ENCODE assay signal across 8 cellular contexts in the genomic region with DNA sequence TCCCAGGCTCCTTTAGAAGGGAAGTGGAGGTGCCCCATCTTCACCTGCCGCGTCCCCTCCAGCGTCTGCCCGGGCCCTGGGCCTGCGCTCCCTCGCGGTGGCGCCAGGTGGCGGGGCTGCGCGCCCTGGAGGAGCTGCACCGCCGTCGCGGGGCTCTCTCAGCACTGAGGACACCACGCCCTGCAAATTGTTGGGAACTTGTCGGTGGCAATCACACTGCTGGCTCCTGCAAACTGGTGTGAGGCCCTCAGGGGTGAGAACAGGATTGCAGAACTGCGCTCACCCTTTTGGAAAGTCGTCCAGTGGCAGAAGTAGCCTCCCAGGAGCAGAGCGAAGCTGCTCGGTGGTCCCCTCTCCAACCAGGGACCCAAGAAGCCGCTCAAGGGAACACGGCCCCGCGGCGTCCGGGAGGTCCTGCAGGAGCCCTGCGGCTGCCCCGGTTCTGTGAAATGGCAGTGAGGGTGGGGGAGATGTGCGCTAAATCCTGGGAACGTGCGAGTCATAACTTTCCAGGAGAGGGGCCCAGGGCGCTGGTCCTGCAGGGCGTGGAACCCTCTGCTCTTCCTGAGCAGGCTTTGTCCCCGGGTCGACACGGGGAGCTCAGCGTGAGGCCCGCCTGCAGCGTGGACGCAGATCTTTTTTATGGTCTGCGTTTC. TPM values are rescaled to one million over a fixed set of nuclear protein-coding genes. Genes with fewer than 3 reads are reported as not detected.
A peak's percentile ranks its signal among the peaks of the same experiment; 100 is the strongest.
DNase-seq lines count a peak whose midpoint lies in the region; ATAC-seq and TF ChIP-seq lines count a peak whose summit lies in the region.

No MANE protein-coding gene starts in this region.

- peaks cover 66% of the 10 kb centered on the region for H3K79me2 ChIP-seq in SU-DHL-6 (ENCODE audit: insufficient read depth, low read length)

- 0 out of 2 replicates have a peak, but pooled peaks cover 4% of the 10 kb centered on the region for H3K9me1 ChIP-seq in IMR-90 (ENCODE audit: insufficient read depth, low read length)

- peak overlapping the region; percentile 74 for H3K23ac ChIP-seq in IMR-90 (ENCODE audit: low read depth, low read length)

- H3K4ac ChIP-seq in IMR-90 (ENCODE audit: low read depth, low read length), result peak overlapping the region; percentile 81

- no peaks in the 10 kb centered on the region for H3K9me2 ChIP-seq in SU-DHL-6 (replicated peaks; ENCODE audit: insufficient read depth, low read length)

- peak overlapping the region; percentile 14 to 79 for H4K8ac ChIP-seq in IMR-90 (ENCODE audit: low read depth in 2 of 2, low read length in 2 of 2)

- intact Hi-C loops in IMR-90 (cut with micrococcal nuclease), result loop anchor here (1.0 to 5.0 kb wide), 3 partner anchors 89 to 339 kb away; no protein-coding TSS in a partner anchor
- intact Hi-C loops in adrenal gland (cut with DNase I), result loop anchor here (5.0 kb wide), 1 partner anchor 89 kb away; no protein-coding TSS in a partner anchor
- intact Hi-C loops in right cardiac atrium (cut with DNase I), result loop anchor here (1.0 to 5.0 kb wide), 3 partner anchors 89 kb away; no protein-coding TSS in a partner anchor
- intact Hi-C loops in vagina (cut with DNase I), result loop anchor here (10.0 kb wide), 1 partner anchor 337 kb away; a partner anchor contains a TSS

- H3K36me3 ChIP-seq in IMR-90 (ENCODE audit: control insufficient read depth, insufficient read depth, low read length) (no peaks in the 10 kb centered on the region), SU-DHL-6 (ENCODE audit: low read length) (peaks cover 27% of the 10 kb centered on the region), adrenal gland (replicated peaks in 1 of 2) (no peaks in the 10 kb centered on the region), vagina (no peaks in the 10 kb centered on the region)

- 0 out of 2 replicates have a peak overlapping the region, but pooled peaks have one; percentile 25 for H2BK120ac ChIP-seq in IMR-90 (ENCODE audit: low read depth, low read length)

- H3K4me3 ChIP-seq in IMR-90 (ENCODE audit: insufficient read depth, low read depth, low read length), result peak overlapping the region; percentile 60
- peak overlapping the region; percentile 81 for H3K4me3 ChIP-seq in SU-DHL-6 (ENCODE audit: insufficient read depth, low read length, poor library complexity, severe bottlenecking)
- peak overlapping the region in 2 of 4 donors; percentile 45 to 56 for H3K4me3 ChIP-seq in adrenal gland
- peak overlapping the region; percentile 93 for H3K4me3 ChIP-seq in right cardiac atrium (ENCODE audit: low read length)
- H3K4me3 ChIP-seq in vagina, result peak overlapping the region; percentile 78 to 83

- H2AK5ac ChIP-seq in IMR-90 (ENCODE audit: low read depth, low read length), result no peak overlapping the region; the same call in 1 of the 2 replicates

- dilution Hi-C loops in IMR-90 (cut with HindIII; ENCODE audit: low sequenced_read_pairs, unreplicated experiment), result no loop called here

- H3K9me3 ChIP-seq in IMR-90 (ENCODE audit: control insufficient read depth, insufficient read depth, low read length) (peaks cover 5% of the 10 kb centered on the region), SU-DHL-6 (ENCODE audit: insufficient read depth, low read length) (no peaks in the 10 kb centered on the region), adrenal gland (replicated peaks in 1 of 3) (no peaks in the 10 kb centered on the region), right cardiac atrium (ENCODE audit: control insufficient read depth, low read length) (no peaks in the 10 kb centered on the region), vagina (no peaks in the 10 kb centered on the region)

- H2BK20ac ChIP-seq in IMR-90 (ENCODE audit: low read depth, low read length), result no peak overlapping the region

- H3K79me1 ChIP-seq in IMR-90 (ENCODE audit: low read depth in 1 of 2, low read length in 2 of 2), result peaks cover 16 to 28% of the 10 kb centered on the region in 2 experiments

- no peak overlapping the region for H2BK5ac ChIP-seq in IMR-90 (ENCODE audit: low read depth, low read length, poor library complexity, severe bottlenecking)

- CTCF ChIA-PET in IMR-90 (lab: Yijun Ruan, JAX), result interaction anchor here (0.6 to 5.4 kb wide), 10 partner anchors 16 to 90 kb away, joined by 3 to 44 read pairs (median 3); a partner anchor contains a TSS

- DNase-seq in ELR (ENCODE audit: low read depth), result peak; percentile 84
- DNase-seq in IMR-90, result peak; percentile 62
- DNase-seq in adrenal gland, result peak; percentile 60 to 78 (median 63)
- peak; percentile 82 to 94 (median 91) for DNase-seq in right cardiac atrium
- DNase-seq in renal cortical epithelial cell (ENCODE audit: low read depth), result peak; percentile 63
- no peak for DNase-seq in vagina (ENCODE audit: extremely low spot score in 2 of 2)

- H3K27ac ChIP-seq in IMR-90 (ENCODE audit: insufficient read depth, low read length), result no peak overlapping the region; the same call in 1 of the 2 replicates
- H3K27ac ChIP-seq in SU-DHL-6 (ENCODE audit: low read depth, low read length), result peak overlapping the region; percentile 98
- peak overlapping the region in 2 of 5 donors; percentile 52 to 64 for H3K27ac ChIP-seq in adrenal gland
- no peak overlapping the region for H3K27ac ChIP-seq in right cardiac atrium (ENCODE audit: low read length)
- peak overlapping the region; percentile 88 for H3K27ac ChIP-seq in vagina

- H4K91ac ChIP-seq in IMR-90 (ENCODE audit: insufficient read depth, low read depth, low read length), result 0 out of 2 replicates have a peak overlapping the region, but pooled peaks have one; percentile 5

- H4K20me1 ChIP-seq in IMR-90 (ENCODE audit: insufficient read depth, low read length), result no peaks in the 10 kb centered on the region
- H4K20me1 ChIP-seq in SU-DHL-6 (ENCODE audit: low read depth, low read length), result no peaks in the 10 kb centered on the region

- peaks cover 33% of the 10 kb centered on the region for H3F3A ChIP-seq in SU-DHL-6 (ENCODE audit: insufficient read depth)

- POLR2A ChIA-PET in IMR-90 (lab: Charles Lee; ENCODE audit: unreplicated experiment), result interaction anchor here (1.4 kb wide), 1 partner anchor 89 kb away, joined by 4 read pairs; no protein-coding TSS in a partner anchor

- H2BK15ac ChIP-seq in IMR-90 (ENCODE audit: low read depth, low read length), result peak overlapping the region; percentile 2; the same call in 1 of the 3 replicates

- H3K4me1 ChIP-seq in IMR-90 (ENCODE audit: control insufficient read depth, insufficient read depth, low read length) (no peaks in the 10 kb centered on the region; the same call in 1 of the 2 replicates), adrenal gland (replicated peaks in 1 of 2) (peaks cover 0 to 10% of the 10 kb centered on the region in 2 donors), right cardiac atrium (ENCODE audit: control insufficient read depth, insufficient read depth, low read length) (no peaks in the 10 kb centered on the region), vagina (peaks cover 35% of the 10 kb centered on the region)

- TF ChIP-seq POLR2A in IMR-90 (IDR thresholded peaks at IDR 0.05; ENCODE audit: low read depth, low read length) (no peak), adrenal gland (IDR thresholded peaks at IDR 0.05) (no peak), vagina (IDR thresholded peaks at IDR 0.05) (no peak)

- TF ChIP-seq CTCF in IMR-90 (conservative IDR thresholded peaks at IDR 0.05; ENCODE audit: low read depth, low read length) (peak; percentile 90), SU-DHL-6 (IDR thresholded peaks at IDR 0.05; ENCODE audit: insufficient read depth, low read length, poor library complexity, severe bottlenecking) (peak; percentile 96), adrenal gland (IDR thresholded peaks at IDR 0.05) (peak; percentile 62 to 90 (median 78)), vagina (IDR thresholded peaks at IDR 0.05) (peak; percentile 75 to 91 (median 90))

- H3K9ac ChIP-seq in IMR-90 (ENCODE audit: low read depth, low read length), result peak overlapping the region; percentile 84; the same call in 1 of the 2 replicates
- peak overlapping the region; percentile 82 for H3K9ac ChIP-seq in SU-DHL-6 (ENCODE audit: low read length)

- TF ChIP-seq RAD21 in IMR-90 (IDR thresholded peaks at IDR 0.05; ENCODE audit: low read length), result peak; percentile 85

- H3K56ac ChIP-seq in IMR-90 (ENCODE audit: extremely low read depth, insufficient read depth, low read length), result peak overlapping the region; percentile 72; the same call in 1 of the 2 replicates

- H3K27me3 ChIP-seq in IMR-90 (ENCODE audit: control insufficient read depth, insufficient read depth, low read length) (no peaks in the 10 kb centered on the region), SU-DHL-6 (ENCODE audit: low read length) (no peaks in the 10 kb centered on the region), adrenal gland (peaks cover 15% of the 10 kb centered on the region), right cardiac atrium (ENCODE audit: control insufficient read depth, insufficient read depth) (no peaks in the 10 kb centered on the region), vagina (no peaks in the 10 kb centered on the region)

- peak overlapping the region; percentile 56; the same call in 1 of the 2 replicates for H4K5ac ChIP-seq in IMR-90 (ENCODE audit: low read depth, low read length)

- H2AFZ ChIP-seq in IMR-90 (replicated peaks; ENCODE audit: low read length, poor library complexity) (peak overlapping the region; percentile 96), SU-DHL-6 (ENCODE audit: low read depth, low read length, severe bottlenecking) (peak overlapping the region; percentile 15)

- peak overlapping the region; percentile 74 for H2AK9ac ChIP-seq in IMR-90 (replicated peaks; ENCODE audit: low read depth, low read length, poor library complexity)

- in situ Hi-C loops in IMR-90 (cut with MboI; ENCODE audit: low sequenced_read_pairs), result loop anchor here (5.0 to 25.0 kb wide), 2 partner anchors 89 to 344 kb away; a partner anchor contains a TSS

- no TSS peak for BruUV-seq in IMR-90 (replicated peaks; lab: Mats Ljungman, UMichigan)

- peak overlapping the region; percentile 87 for H3K14ac ChIP-seq in IMR-90 (replicated peaks; ENCODE audit: low read depth, low read length)

- 3% methylated on average over 18 of the region's 42 CpGs; no CpG with 5 or more reads in 1 of the 2 experiments for WGBS in IMR-90 (ENCODE audit: extremely low coverage in 2 of 2, insufficient read length in 1 of 2), 2 experiments
- WGBS in adrenal gland, 4 donors, result 1 to 4% (median 3%) methylated on average over 20 to 42 of the region's 42 CpGs
- 2% methylated on average over 42 of the region's 42 CpGs for WGBS in right cardiac atrium

- H3K4me2 ChIP-seq in IMR-90 (ENCODE audit: low read depth, low read length), result peak overlapping the region; percentile 92
- peak overlapping the region; percentile 93 for H3K4me2 ChIP-seq in SU-DHL-6 (ENCODE audit: low read depth, low read length, poor library complexity, severe bottlenecking)

- H3K18ac ChIP-seq in IMR-90 (ENCODE audit: low read depth, low read length), result no peak overlapping the region

- ATAC-seq in GM21528 (IDR thresholded peaks at IDR 0.05; ENCODE audit: low FRiP score, unreplicated experiment), result peak; percentile 68
- peak; percentile 83 for ATAC-seq in IMR-90 (ENCODE audit: low read depth)
- ATAC-seq in right cardiac atrium, result peak; percentile 95 to 96

RNA-seq across cellular contexts. Expression of a gene that starts 1.0 kb away (rescaled TPM):
- total RNA-seq in IMR-90 (2012; rRNA removed) (1.9 and 3.0 TPM in 2 replicates), adrenal gland (10 to 100 TPM in 3 of 8 donors, 1 to 10 TPM in 5; 3.4 to 13.1 (median 9.3) TPM), right cardiac atrium (1 to 10 TPM; 4.4 to 7.6 (median 6.2) TPM), renal cortical epithelial cell (9.2 and 21.8 TPM in 2 replicates), vagina (21.1 TPM)
- polyA plus RNA-seq in IMR-90 (2012; rRNA removed) (5.8 and 6.8 TPM in 2 replicates), adrenal gland (1 to 10 TPM; 2.3 to 6.9 (median 3.2) TPM), right cardiac atrium (2.9 TPM)
- 3.1 and 5.1 TPM in 2 replicates for polyA plus RNA-seq in IMR-90 (2012; cell fraction: cytosol; rRNA removed)
- 19.9 and 31.2 TPM in 2 replicates for polyA plus RNA-seq in IMR-90 (2012; cell fraction: nucleus; rRNA removed; ENCODE audit: low replicate concordance)

RNA-seq across cellular contexts. Expression of a gene that starts 38.5 kb away (rescaled TPM):
- 5.0 and 8.6 TPM in 2 replicates for total RNA-seq in IMR-90 (2012; rRNA removed)
- polyA plus RNA-seq in IMR-90 (2012; rRNA removed), result 2.9 and 3.1 TPM in 2 replicates
- polyA plus RNA-seq in IMR-90 (2012; cell fraction: cytosol; rRNA removed), result 1.6 and 6.2 TPM in 2 replicates
- 1.4 and 4.7 TPM in 2 replicates for polyA plus RNA-seq in IMR-90 (2012; cell fraction: nucleus; rRNA removed; ENCODE audit: low replicate concordance)
- total RNA-seq in adrenal gland, result 100 to 1,000 TPM in 3 of 8 donors, 10 to 100 TPM in 5; 16.6 to 165 (median 56.2) TPM
- 10 to 100 TPM; 13.2 to 26.5 (median 15.8) TPM for polyA plus RNA-seq in adrenal gland
- total RNA-seq in right cardiac atrium, result 10 to 100 TPM in 1 of 4 donors, 1 to 10 TPM in 3; 8.4 to 10.3 (median 9.2) TPM
- 8.3 TPM for polyA plus RNA-seq in right cardiac atrium
- 60.3 and 980 TPM in 2 replicates for total RNA-seq in renal cortical epithelial cell
- total RNA-seq in vagina, result 62.9 TPM

Comparison
In these comparisons a context has a peak if more than half of its experiments do, and no peak if none do; other contexts are left out.
1. DNase-seq: peak in ELR (single experiment), IMR-90 (single experiment), adrenal gland (7 of 7), right cardiac atrium (3 of 3) and renal cortical epithelial cell (single experiment); none in vagina (0 of 2).
2. H3K27ac ChIP-seq: peak in SU-DHL-6 (single experiment) and vagina (single experiment); none in IMR-90 (single experiment) and right cardiac atrium (single experiment).
3. Peak in every context shown above with its lines, with median percentiles within 50 percentile points of each other: ATAC-seq and CTCF ChIP-seq.